Comparison of ENCODE assay signal across 12 cellular contexts in the genomic region with DNA sequence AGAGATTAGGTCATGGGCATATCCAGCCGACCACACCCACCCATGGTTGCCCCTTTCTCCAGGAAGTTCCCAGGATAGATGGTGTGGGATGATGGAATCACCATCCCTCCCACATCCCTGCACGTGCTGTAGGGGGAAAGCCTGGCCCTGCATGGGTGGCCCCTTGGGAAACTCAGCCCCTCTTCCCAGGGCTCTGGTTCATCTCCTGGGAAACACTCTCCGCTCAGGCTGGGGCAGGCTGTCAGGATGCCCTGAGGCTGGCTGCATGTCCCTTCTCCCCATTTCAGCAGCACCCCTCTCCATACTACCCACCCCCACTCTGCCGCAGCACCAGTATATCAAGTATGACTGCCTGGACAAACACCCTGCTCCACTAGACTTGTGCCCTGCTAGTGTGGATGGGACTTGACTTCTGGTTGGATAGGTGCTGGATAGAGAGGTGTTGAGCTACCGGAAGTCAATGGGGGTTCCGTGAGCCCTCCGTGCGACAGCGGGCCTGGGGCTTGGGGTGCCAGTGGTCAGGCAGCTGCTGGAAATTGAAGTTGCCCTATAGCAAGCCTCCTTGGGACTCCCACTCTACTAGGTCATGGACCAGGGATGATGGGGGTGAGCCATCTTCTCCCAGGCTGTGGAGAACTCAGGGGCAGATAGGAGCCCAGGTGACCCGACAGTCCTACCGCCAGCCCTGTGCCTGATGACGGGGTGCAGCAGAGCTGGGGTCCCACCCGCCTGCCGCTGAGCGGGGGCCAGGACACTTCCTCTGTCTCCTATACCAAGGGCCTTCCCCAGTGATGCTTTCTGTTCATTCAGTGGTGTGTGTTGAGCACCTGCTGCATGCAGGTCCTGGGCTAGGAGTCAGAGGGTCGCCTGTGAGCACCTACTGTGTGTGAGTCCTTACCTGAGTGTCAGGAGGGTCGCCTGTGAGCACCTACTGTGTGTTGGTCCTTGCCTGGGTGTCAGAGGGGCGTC.
DNase-seq lines count a peak whose midpoint lies in the region; ATAC-seq and TF ChIP-seq lines count a peak whose summit lies in the region.
"Had no signal": no experiment of that assay in that cellular context is flagged by ENCODE, and none has a peak within 500 bp of the region (broad histone marks: within the 10 kb centered on the region; RNA-seq: fewer than 3 reads in every experiment).

No MANE protein-coding gene starts in this region.

- TF ChIP-seq POLR2A in GM18505 (IDR thresholded peaks at IDR 0.05; ENCODE audit: borderline replicate concordance, extremely low read depth, insufficient read depth, insufficient read length) = no peak

- DNase-seq in 8988T (peak; percentile 11), ELR (ENCODE audit: low read depth) (peak; percentile 25), mesenteric fat pad (ENCODE audit: low spot score) (peak; percentile 83), glomerular visceral epithelial cell (ENCODE audit: extremely low spot score) (no peak), COR-L47 (lab: John Stamatoyannopoulos, UW) (no peak)
- DNase-seq in activated T-cell treated with anti-CD3 and anti-CD28 coated beads, Interleukin-2, amount 50 U/mL, for 48 hours = peak; percentile 19 to 24
- DNase-seq: anterior cingulate cortex; CD4-positive, alpha-beta memory T cell; hypothalamus; NCI-H69 had no signal

- ATAC-seq in GM18505 (IDR thresholded peaks at IDR 0.05; ENCODE audit: unreplicated experiment) (no peak), GM18870 (IDR thresholded peaks at IDR 0.05; ENCODE audit: unreplicated experiment) (no peak)

Comparison
In these comparisons a context has a peak if more than half of its experiments do, and no peak if none do; other contexts are left out.
1. DNase-seq: peak in 8988T (single experiment), ELR (single experiment), activated T-cell treated with anti-CD3 and anti-CD28 coated beads, Interleukin-2, amount 50 U/mL, for 48 hours (2 of 2) and mesenteric fat pad (single experiment); none in glomerular visceral epithelial cell (single experiment) and COR-L47 (single experiment).